ENCODE assay signal across 8 cellular contexts in the genomic region with DNA sequence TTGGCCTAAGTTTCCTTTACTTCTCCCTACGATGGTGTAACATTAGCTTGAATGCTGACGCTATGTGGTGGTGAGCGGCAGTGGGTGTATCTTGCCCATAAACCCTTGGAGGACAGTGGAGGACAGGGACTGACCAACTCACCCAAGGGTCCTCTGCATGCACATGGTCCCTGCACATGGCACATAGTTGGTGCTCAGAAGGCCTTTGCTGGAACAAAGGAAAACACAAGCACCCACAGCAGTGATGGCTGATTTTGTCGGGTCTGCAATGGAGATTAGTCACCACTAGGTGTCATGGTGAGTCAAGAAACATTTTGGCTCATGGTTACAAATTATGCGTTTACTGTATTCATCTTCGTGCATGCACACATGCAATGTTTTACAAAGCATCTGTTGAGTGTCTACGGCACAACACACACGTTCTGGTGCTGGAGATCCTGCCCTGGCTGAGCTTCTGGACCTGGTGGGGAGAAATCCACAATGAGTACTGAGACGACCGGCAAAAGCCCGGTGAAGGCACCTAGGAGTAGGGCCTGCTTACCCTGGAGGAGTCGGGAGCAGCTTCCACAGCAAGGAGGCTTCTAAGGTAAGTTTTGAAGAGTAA. TPM values are rescaled to one million over a fixed set of nuclear protein-coding genes. Genes with fewer than 3 reads are reported as not detected.
DNase-seq lines count a peak whose midpoint lies in the region; ATAC-seq and TF ChIP-seq lines count a peak whose summit lies in the region.

No MANE protein-coding gene starts in this region.

- H3K27ac ChIP-seq in C4-2B (no peak overlapping the region), hepatocyte (no peak overlapping the region), gastrocnemius medialis (no peak overlapping the region)

- no peaks in the 10 kb centered on the region for H3K79me2 ChIP-seq in hepatocyte

- TF ChIP-seq CTCF in C4-2B (conservative IDR thresholded peaks at IDR 0.05) (peak; percentile 83), GM20000 (IDR thresholded peaks at IDR 0.05; ENCODE audit: extremely low read depth, missing control alignments) (peak; percentile 69), hepatocyte (IDR thresholded peaks at IDR 0.05; ENCODE audit: poor library complexity) (peak; percentile 80), gastrocnemius medialis (IDR thresholded peaks at IDR 0.05 in 4 of 5, conservative IDR thresholded peaks at IDR 0.05 in 1 of 5) (peak; percentile 49 to 81 (median 79))

- H3K9me2 ChIP-seq in hepatocyte (replicated peaks; ENCODE audit: insufficient read depth): no peaks in the 10 kb centered on the region

- WGBS in hepatocyte (ENCODE audit: low lambda C conversion rate, missing lambda C conversion rate): 64% methylated on average over 12 of the region's 12 CpGs

- H3K27me3 ChIP-seq in hepatocyte (no peaks in the 10 kb centered on the region), gastrocnemius medialis (no peaks in the 10 kb centered on the region)

- H3K36me3 ChIP-seq in hepatocyte (replicated peaks; ENCODE audit: insufficient read depth, low read depth) (no peaks in the 10 kb centered on the region), gastrocnemius medialis (no peaks in the 10 kb centered on the region)

- ATAC-seq in gastrocnemius medialis (peak; percentile 20 to 52), HG03196 (IDR thresholded peaks at IDR 0.05; ENCODE audit: unreplicated experiment) (no peak)

- intact Hi-C loops in gastrocnemius medialis (cut with DNase I; ENCODE audit: low total_unique reads): loop anchor here (1.0 to 10.0 kb wide), 3 partner anchors 378 to 598 kb away; a partner anchor contains a TSS

- TF ChIP-seq POLR2A in gastrocnemius medialis (IDR thresholded peaks at IDR 0.05): no peak

- H3K4me2 ChIP-seq in hepatocyte: no peak overlapping the region

- H4K20me1 ChIP-seq in hepatocyte (ENCODE audit: insufficient read depth, poor library complexity, severe bottlenecking): no peaks in the 10 kb centered on the region

- H2AFZ ChIP-seq in hepatocyte: no peak overlapping the region

- no peaks in the 10 kb centered on the region for H3K9me3 ChIP-seq in hepatocyte (ENCODE audit: low read depth)
- no peaks in the 10 kb centered on the region for H3K9me3 ChIP-seq in gastrocnemius medialis

- H3K4me1 ChIP-seq in hepatocyte (ENCODE audit: insufficient read depth) (no peaks in the 10 kb centered on the region), gastrocnemius medialis (peaks cover 4 to 17% of the 10 kb centered on the region in 2 donors)

- H3K4me3 ChIP-seq in hepatocyte (no peak overlapping the region), gastrocnemius medialis (no peak overlapping the region)

- in situ Hi-C loops in gastrocnemius medialis (cut with MboI; ENCODE audit: low sequenced_read_pairs in 4 of 4): loop anchor here in 3 of 4 donors (5.0 to 25.0 kb wide), 4 partner anchors 375 to 580 kb away; a partner anchor contains a TSS

- DNase-seq in GM20000 (ENCODE audit: low spot score) (peak; percentile 64), NCI-H748 treated with DMSO at 0.1 percent for 48 hours (lab: John Stamatoyannopoulos, UW) (peak; percentile 5), amniotic epithelial cell (ENCODE audit: low read depth) (peak; percentile 24), hepatocyte (ENCODE audit: low spot score) (peak; percentile 50), gastrocnemius medialis (no peak)
- no peak for DNase-seq in effector CD8-positive, alpha-beta T cell (lab: John Stamatoyannopoulos, UW)

RNA-seq across cellular contexts. Expression of a gene that starts 44.0 kb away (rescaled TPM):
- total RNA-seq in hepatocyte (15.7 and 16.5 TPM in 2 replicates), gastrocnemius medialis (10 to 100 TPM; 16.6 to 37.3 (median 27.8) TPM)
- 32.8 and 33.5 TPM in 2 replicates for polyA plus RNA-seq in hepatocyte

Comparison
In these comparisons a context has a peak if more than half of its experiments do, and no peak if none do; other contexts are left out.
1. DNase-seq: peak in GM20000 (single experiment), NCI-H748 treated with DMSO at 0.1 percent for 48 hours (single experiment), amniotic epithelial cell (single experiment) and hepatocyte (single experiment); none in gastrocnemius medialis (0 of 2) and effector CD8-positive, alpha-beta T cell (single experiment).
2. Peak in every context shown above with its lines, with median percentiles within 50 percentile points of each other: CTCF ChIP-seq.